ENCODE assay signal across 8 cellular contexts in the genomic region with DNA sequence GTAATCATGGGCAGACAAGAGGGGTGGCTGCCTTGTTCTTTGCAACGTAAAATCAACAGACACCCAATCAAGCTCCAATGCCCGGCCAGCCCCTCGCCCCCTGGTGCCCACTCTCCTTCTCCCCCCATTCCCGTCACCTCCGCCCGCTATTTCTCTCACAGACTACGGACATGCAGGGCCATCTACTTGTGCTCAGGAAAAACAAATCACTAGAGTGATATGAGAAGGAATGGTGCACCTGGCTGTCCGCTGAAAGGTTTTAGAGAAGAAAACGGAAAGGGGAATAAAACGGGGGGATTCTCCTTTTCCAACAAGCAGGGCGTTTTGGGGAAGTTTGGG. TPM values are rescaled to one million over a fixed set of nuclear protein-coding genes. Genes with fewer than 3 reads are reported as not detected.
DNase-seq lines count a peak whose midpoint lies in the region; ATAC-seq and TF ChIP-seq lines count a peak whose summit lies in the region.

No MANE protein-coding gene starts in this region.

- no peak; the same call in 1 of the 2 replicates for TF ChIP-seq RAD21 in SK-N-SH (IDR thresholded peaks at IDR 0.05; ENCODE audit: low read length)

- H3K4me3 ChIP-seq in SK-N-SH (ENCODE audit: low read depth in 2 of 2, low read length in 1 of 2) = peak overlapping the region; percentile 69 to 77
- H3K4me3 ChIP-seq in iPS-18c (ENCODE audit: insufficient read depth, low read depth, low read length) = peak overlapping the region; percentile 85

- no peaks in the 10 kb centered on the region for H4K20me1 ChIP-seq in SK-N-SH (ENCODE audit: insufficient read depth)

- H3K9me2 ChIP-seq in SK-N-SH = no peaks in the 10 kb centered on the region

- H3K27ac ChIP-seq in SK-N-SH (ENCODE audit: low read depth in 2 of 2, low read length in 1 of 2) = no peak overlapping the region

- POLR2A ChIA-PET in SK-N-SH (lab: Yijun Ruan, JAX) = no interaction called here

- no peaks in the 10 kb centered on the region for H3K79me2 ChIP-seq in SK-N-SH (ENCODE audit: insufficient read depth)

- H3F3A ChIP-seq in SK-N-SH (replicated peaks; ENCODE audit: insufficient read depth) = no peaks in the 10 kb centered on the region

- H3K36me3 Mint-ChIP-seq in activated T-cell treated with anti-CD3 and anti-CD28 coated beads, Interleukin-2, amount 50 U/mL, for 72 hours (ENCODE audit: insufficient read depth in 2 of 2) = peaks cover 0 to 1% of the 10 kb centered on the region in 2 donors

- TF ChIP-seq CTCF in SK-N-SH (IDR thresholded peaks at IDR 0.05) (0 out of 2 replicates have a peak, but pooled peaks have one; percentile 11), GM20000 (IDR thresholded peaks at IDR 0.05; ENCODE audit: extremely low read depth, missing control alignments) (no peak)

- H3K27ac Mint-ChIP-seq in activated T-cell treated with anti-CD3 and anti-CD28 coated beads, Interleukin-2, amount 50 U/mL, for 72 hours = no peak overlapping the region
- H3K27ac Mint-ChIP-seq in stimulated activated naive CD8-positive, alpha-beta T cell treated with anti-CD3 and anti-CD28 coated beads, Interleukin-15, amount 100 ng/mL, for 72 hours = no peak overlapping the region

- no peak for ATAC-seq in SK-N-SH treated with all-trans-retinoic acid at 6 μM for 48 hours
- ATAC-seq in activated T-cell treated with anti-CD3 and anti-CD28 coated beads, Interleukin-2, amount 50 U/mL, for 72 hours (replicated peaks in 1 of 2) = no peak
- no peak for ATAC-seq in stimulated activated naive CD8-positive, alpha-beta T cell treated with anti-CD3 and anti-CD28 coated beads, Interleukin-15, amount 100 ng/mL, for 72 hours
- ATAC-seq in activated CD4-positive, CD25-positive, alpha-beta regulatory T cell treated with anti-CD3 and anti-CD28 coated beads, Interleukin-2, amount 50 U/mL, for 24 hours = no peak

- peak overlapping the region; percentile 96 for H2AFZ ChIP-seq in SK-N-SH (ENCODE audit: low read depth)

- peak overlapping the region; percentile 86 for H3K4me2 ChIP-seq in SK-N-SH

- H3K4me3 Mint-ChIP-seq in activated T-cell treated with anti-CD3 and anti-CD28 coated beads, Interleukin-2, amount 50 U/mL, for 72 hours = peak overlapping the region; percentile 90 to 91
- H3K4me3 Mint-ChIP-seq in stimulated activated naive CD8-positive, alpha-beta T cell treated with anti-CD3 and anti-CD28 coated beads, Interleukin-15, amount 100 ng/mL, for 72 hours = peak overlapping the region; percentile 80 to 94

- DNase-seq in SK-N-SH (peak; percentile 74), GM20000 (ENCODE audit: low spot score) (no peak), germinal center (ENCODE audit: low spot score) (no peak)
- no peak for DNase-seq in activated T-cell treated with anti-CD3 and anti-CD28 coated beads, Interleukin-2, amount 50 U/mL, for 72 hours
- peak in 1 of 2 donors; percentile 11 for DNase-seq in stimulated activated naive CD8-positive, alpha-beta T cell treated with anti-CD3 and anti-CD28 coated beads, Interleukin-15, amount 100 ng/mL, for 72 hours

- no peaks in the 10 kb centered on the region for H3K9me3 Mint-ChIP-seq in activated T-cell treated with anti-CD3 and anti-CD28 coated beads, Interleukin-2, amount 50 U/mL, for 72 hours
- H3K9me3 Mint-ChIP-seq in stimulated activated naive CD8-positive, alpha-beta T cell treated with anti-CD3 and anti-CD28 coated beads, Interleukin-15, amount 100 ng/mL, for 72 hours = no peaks in the 10 kb centered on the region

- CTCF ChIA-PET in SK-N-SH (lab: Yijun Ruan, JAX) = interaction anchor here (0.6 to 5.3 kb wide), 14 partner anchors 9 to 459 kb away, joined by 3 to 58 read pairs (median 3); no protein-coding TSS in a partner anchor

- 0% methylated on average over 11 of the region's 11 CpGs for WGBS in SK-N-SH (ENCODE audit: low lambda C conversion rate)

- peaks cover 21% of the 10 kb centered on the region for H3K4me1 Mint-ChIP-seq in activated T-cell treated with anti-CD3 and anti-CD28 coated beads, Interleukin-2, amount 50 U/mL, for 72 hours (ENCODE audit: low read depth)
- peaks cover 20% of the 10 kb centered on the region for H3K4me1 Mint-ChIP-seq in stimulated activated naive CD8-positive, alpha-beta T cell treated with anti-CD3 and anti-CD28 coated beads, Interleukin-15, amount 100 ng/mL, for 72 hours

- peaks cover 0 to 24% of the 10 kb centered on the region in 2 experiments; a peak in 1 of 4 replicates for H3K4me1 ChIP-seq in SK-N-SH (ENCODE audit: control insufficient read depth in 1 of 2, insufficient read depth in 2 of 2, low read depth in 1 of 2, low read length in 1 of 2)

- no peak overlapping the region for H3K9ac ChIP-seq in SK-N-SH

- no peak for TF ChIP-seq EP300 in SK-N-SH (IDR thresholded peaks at IDR 0.05; ENCODE audit: borderline replicate concordance in 1 of 2, low read depth in 1 of 2, low read length in 1 of 2)

- H3K9me3 ChIP-seq in SK-N-SH (no peaks in the 10 kb centered on the region), iPS-18c (ENCODE audit: control insufficient read depth, insufficient read depth, low read length) (no peaks in the 10 kb centered on the region)

- peaks cover 78% of the 10 kb centered on the region for H3K27me3 Mint-ChIP-seq in activated T-cell treated with anti-CD3 and anti-CD28 coated beads, Interleukin-2, amount 50 U/mL, for 72 hours (ENCODE audit: low read depth)
- peaks cover 91% of the 10 kb centered on the region for H3K27me3 Mint-ChIP-seq in stimulated activated naive CD8-positive, alpha-beta T cell treated with anti-CD3 and anti-CD28 coated beads, Interleukin-15, amount 100 ng/mL, for 72 hours

- no peaks in the 10 kb centered on the region for H3K36me3 ChIP-seq in SK-N-SH (replicated peaks in 1 of 2; ENCODE audit: control insufficient read depth in 1 of 2, insufficient read depth in 2 of 2, low read length in 1 of 2)

- H3K27me3 ChIP-seq in SK-N-SH (ENCODE audit: insufficient read depth) = peaks cover 66% of the 10 kb centered on the region

TF ChIP-seq in SK-N-SH, 30 proteins besides CTCF, POLR2A, EP300 and RAD21 (continues in another document):
- TF ChIP-seq NFIC (IDR thresholded peaks at IDR 0.05; ENCODE audit: borderline replicate concordance) (no peak), MEF2A (IDR thresholded peaks at IDR 0.05; ENCODE audit: borderline replicate concordance, low read depth) (no peak), POLR2AphosphoS5 (IDR thresholded peaks at IDR 0.05; ENCODE audit: low read depth, low read length) (no peak), SMC3 (IDR thresholded peaks at IDR 0.05; ENCODE audit: low read depth, low read length) (no peak), SIN3A (IDR thresholded peaks at IDR 0.05; ENCODE audit: borderline replicate concordance, low read depth, low read length) (no peak), FOXM1 (IDR thresholded peaks at IDR 0.05; ENCODE audit: low read depth) (no peak)
- TF ChIP-seq, protein P1, sequence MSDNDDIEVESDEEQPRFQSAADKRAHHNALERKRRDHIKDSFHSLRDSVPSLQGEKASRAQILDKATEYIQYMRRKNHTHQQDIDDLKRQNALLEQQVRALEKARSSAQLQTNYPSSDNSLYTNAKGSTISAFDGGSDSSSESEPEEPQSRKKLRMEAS (IDR thresholded peaks at IDR 0.05; ENCODE audit: low read depth) = no peak
- TF ChIP-seq, protein P2, sequence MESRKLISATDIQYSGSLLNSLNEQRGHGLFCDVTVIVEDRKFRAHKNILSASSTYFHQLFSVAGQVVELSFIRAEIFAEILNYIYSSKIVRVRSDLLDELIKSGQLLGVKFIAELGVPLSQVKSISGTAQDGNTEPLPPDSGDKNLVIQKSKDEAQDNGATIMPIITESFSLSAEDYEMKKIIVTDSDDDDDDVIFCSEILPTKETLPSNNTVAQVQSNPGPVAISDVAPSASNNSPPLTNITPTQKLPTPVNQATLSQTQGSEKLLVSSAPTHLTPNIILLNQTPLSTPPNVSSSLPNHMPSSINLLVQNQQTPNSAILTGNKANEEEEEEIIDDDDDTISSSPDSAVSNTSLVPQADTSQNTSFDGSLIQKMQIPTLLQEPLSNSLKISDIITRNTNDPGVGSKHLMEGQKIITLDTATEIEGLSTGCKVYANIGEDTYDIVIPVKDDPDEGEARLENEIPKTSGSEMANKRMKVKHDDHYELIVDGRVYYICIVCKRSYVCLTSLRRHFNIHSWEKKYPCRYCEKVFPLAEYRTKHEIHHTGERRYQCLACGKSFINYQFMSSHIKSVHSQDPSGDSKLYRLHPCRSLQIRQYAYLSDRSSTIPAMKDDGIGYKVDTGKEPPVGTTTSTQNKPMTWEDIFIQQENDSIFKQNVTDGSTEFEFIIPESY (IDR thresholded peaks at IDR 0.05; ENCODE audit: borderline replicate concordance, low read depth) = no peak

TF ChIP-seq in SK-N-SH treated with all-trans-retinoic acid at 6 μM for 48 hours, 23 proteins besides CTCF, POLR2A, EP300 and RAD21:
- TF ChIP-seq SNAI2 (CRISPR knock-in tag; IDR thresholded peaks at IDR 0.05) (no peak), ZFP30 (CRISPR knock-in tag; IDR thresholded peaks at IDR 0.05) (no peak), ISL1 (CRISPR knock-in tag; IDR thresholded peaks at IDR 0.05) (no peak), BACH2 (CRISPR knock-in tag; IDR thresholded peaks at IDR 0.05; ENCODE audit: borderline replicate concordance) (no peak), GLIS3 (CRISPR knock-in tag; IDR thresholded peaks at IDR 0.05) (no peak), TCF4 (CRISPR knock-in tag; IDR thresholded peaks at IDR 0.05; ENCODE audit: borderline replicate concordance) (no peak), ZNF8 (CRISPR knock-in tag; IDR thresholded peaks at IDR 0.05) (no peak), RARB (CRISPR knock-in tag; IDR thresholded peaks at IDR 0.05) (no peak)
- TF ChIP-seq, protein P3, sequence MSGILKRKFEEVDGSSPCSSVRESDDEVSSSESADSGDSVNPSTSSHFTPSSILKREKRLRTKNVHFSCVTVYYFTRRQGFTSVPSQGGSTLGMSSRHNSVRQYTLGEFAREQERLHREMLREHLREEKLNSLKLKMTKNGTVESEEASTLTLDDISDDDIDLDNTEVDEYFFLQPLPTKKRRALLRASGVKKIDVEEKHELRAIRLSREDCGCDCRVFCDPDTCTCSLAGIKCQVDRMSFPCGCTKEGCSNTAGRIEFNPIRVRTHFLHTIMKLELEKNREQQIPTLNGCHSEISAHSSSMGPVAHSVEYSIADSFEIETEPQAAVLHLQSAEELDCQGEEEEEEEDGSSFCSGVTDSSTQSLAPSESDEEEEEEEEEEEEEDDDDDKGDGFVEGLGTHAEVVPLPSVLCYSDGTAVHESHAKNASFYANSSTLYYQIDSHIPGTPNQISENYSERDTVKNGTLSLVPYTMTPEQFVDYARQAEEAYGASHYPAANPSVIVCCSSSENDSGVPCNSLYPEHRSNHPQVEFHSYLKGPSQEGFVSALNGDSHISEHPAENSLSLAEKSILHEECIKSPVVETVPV (CRISPR knock-in tag; IDR thresholded peaks at IDR 0.05) = no peak

RNA-seq across cellular contexts. Expression of a gene that starts 0.4 kb away (rescaled TPM):
- 0.10 and 0.15 TPM in 2 replicates for polyA plus RNA-seq in SK-N-SH (2012; rRNA removed)
- polyA plus RNA-seq in SK-N-SH (2012; cell fraction: cytosol; rRNA removed) = 0.09 and 0.13 TPM in 2 replicates
- polyA plus RNA-seq in SK-N-SH (2012; cell fraction: nucleus; rRNA removed) = 0.10 and 0.12 TPM in 2 replicates
- not detected for total RNA-seq in activated T-cell treated with anti-CD3 and anti-CD28 coated beads, Interleukin-2, amount 50 U/mL, for 72 hours
